In the genomic region with DNA sequence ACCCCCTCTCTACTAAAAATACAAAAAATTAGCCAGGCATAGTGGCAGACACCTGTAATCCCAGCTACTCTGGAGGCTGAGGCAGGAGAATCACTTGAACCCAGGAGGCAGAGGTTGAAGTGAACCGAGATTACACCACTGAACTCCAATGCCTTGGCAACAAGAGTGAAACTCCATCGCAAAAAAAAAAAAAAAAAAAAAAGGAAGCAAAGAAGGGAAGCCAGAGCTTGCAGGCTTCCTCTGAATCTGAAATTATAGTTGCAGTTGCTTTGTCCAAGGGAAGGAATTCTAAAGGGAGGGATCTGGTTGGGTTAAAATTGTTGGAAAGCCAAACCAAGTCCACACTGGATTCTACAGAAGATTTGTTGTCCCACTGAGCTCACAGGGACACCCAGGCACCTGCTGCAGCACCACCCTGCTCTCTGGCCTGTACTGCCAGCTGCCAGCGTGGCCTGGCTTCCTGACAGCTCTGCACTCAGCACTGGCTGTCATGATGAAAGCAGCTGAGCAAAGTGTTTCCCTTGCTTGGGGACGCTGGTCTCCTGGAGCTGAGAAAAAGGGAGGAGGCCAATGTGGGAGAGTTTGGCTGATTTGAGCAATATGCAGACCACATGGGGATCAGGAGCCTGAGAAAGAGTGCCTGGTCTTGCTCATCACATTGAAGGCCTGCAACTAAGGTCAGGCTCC, we compare ENCODE assay signal across 8 cellular contexts.
DNase-seq lines count a peak whose midpoint lies in the region; ATAC-seq, FAIRE-seq and TF ChIP-seq lines count a peak whose summit lies in the region.

No MANE protein-coding gene starts in this region.

- peaks cover 5% of the 10 kb centered on the region for H3K36me3 Mint-ChIP-seq in stimulated activated memory B cell treated with anti-CD40 and anti-IgM and Interleukin-4, amounts not matched to agents 10 μg/mL and 1 μg/mL and 100 μg/mL, for 72 hours
- peaks cover 6% of the 10 kb centered on the region for H3K36me3 Mint-ChIP-seq in activated T-helper 1 cell treated with anti-CD3 and anti-CD28 coated beads, Interleukin-12 subunit alpha, Interleukin-12 subunit beta, Interleukin-2, Interleukin-4 antibody, amounts not matched to agents 30 ng/mL and 10 ng/mL and 1 ng/mL, durations not matched to agents 14 hours and 24 hours and 36 hours (ENCODE audit: low read depth)

- FAIRE-seq in D721Med (lab: Jason Lieb, UNC), result no peak

- H3K4me1 Mint-ChIP-seq in stimulated activated memory B cell treated with anti-CD40 and anti-IgM and Interleukin-4, amounts not matched to agents 10 μg/mL and 1 μg/mL and 100 μg/mL, for 72 hours, result peaks cover 38% of the 10 kb centered on the region
- H3K4me1 Mint-ChIP-seq in activated T-helper 1 cell treated with anti-CD3 and anti-CD28 coated beads, Interleukin-12 subunit alpha, Interleukin-12 subunit beta, Interleukin-2, Interleukin-4 antibody, amounts not matched to agents 30 ng/mL and 10 ng/mL and 1 ng/mL, durations not matched to agents 14 hours and 24 hours and 36 hours (ENCODE audit: low read depth), result peaks cover 9% of the 10 kb centered on the region

- DNase-seq in NCI-H2107 treated with DMSO at 0.1 percent for 48 hours (lab: John Stamatoyannopoulos, UW; ENCODE audit: unreplicated experiment) (peak; percentile 81), Right ventricle myocardium superior (peak; percentile 86), HCEC 1CT (no peak), NCI-H128 (lab: John Stamatoyannopoulos, UW; ENCODE audit: unreplicated experiment) (no peak), D721Med (ENCODE audit: insufficient read length, low spot score) (no peak)
- no peak for DNase-seq in activated T-helper 1 cell treated with anti-CD3 and anti-CD28 coated beads, Interleukin-12 subunit alpha, Interleukin-12 subunit beta, Interleukin-2, Interleukin-4 antibody, amounts not matched to agents 30 ng/mL and 10 ng/mL and 1 ng/mL, durations not matched to agents 14 hours and 24 hours and 36 hours (ENCODE audit: low spot score)

- no peaks in the 10 kb centered on the region for H3K27me3 Mint-ChIP-seq in stimulated activated memory B cell treated with anti-CD40 and anti-IgM and Interleukin-4, amounts not matched to agents 10 μg/mL and 1 μg/mL and 100 μg/mL, for 72 hours
- peaks cover 11% of the 10 kb centered on the region for H3K27me3 Mint-ChIP-seq in activated T-helper 1 cell treated with anti-CD3 and anti-CD28 coated beads, Interleukin-12 subunit alpha, Interleukin-12 subunit beta, Interleukin-2, Interleukin-4 antibody, amounts not matched to agents 30 ng/mL and 10 ng/mL and 1 ng/mL, durations not matched to agents 14 hours and 24 hours and 36 hours (ENCODE audit: insufficient read depth)

- H3K4me3 Mint-ChIP-seq in stimulated activated memory B cell treated with anti-CD40 and anti-IgM and Interleukin-4, amounts not matched to agents 10 μg/mL and 1 μg/mL and 100 μg/mL, for 72 hours, result no peak overlapping the region
- no peak overlapping the region for H3K4me3 Mint-ChIP-seq in activated T-helper 1 cell treated with anti-CD3 and anti-CD28 coated beads, Interleukin-12 subunit alpha, Interleukin-12 subunit beta, Interleukin-2, Interleukin-4 antibody, amounts not matched to agents 30 ng/mL and 10 ng/mL and 1 ng/mL, durations not matched to agents 14 hours and 24 hours and 36 hours

- H3K27ac Mint-ChIP-seq in stimulated activated memory B cell treated with anti-CD40 and anti-IgM and Interleukin-4, amounts not matched to agents 10 μg/mL and 1 μg/mL and 100 μg/mL, for 72 hours, result peak overlapping the region; percentile 9
- no peak overlapping the region for H3K27ac Mint-ChIP-seq in activated T-helper 1 cell treated with anti-CD3 and anti-CD28 coated beads, Interleukin-12 subunit alpha, Interleukin-12 subunit beta, Interleukin-2, Interleukin-4 antibody, amounts not matched to agents 30 ng/mL and 10 ng/mL and 1 ng/mL, durations not matched to agents 14 hours and 24 hours and 36 hours

- ATAC-seq in GM19397 (IDR thresholded peaks at IDR 0.05; ENCODE audit: unreplicated experiment) (peak; percentile 55), Right ventricle myocardium superior (ENCODE audit: poor library complexity) (peak; percentile 98)
- ATAC-seq in stimulated activated memory B cell treated with anti-CD40 and anti-IgM and Interleukin-4, amounts not matched to agents 10 μg/mL and 1 μg/mL and 100 μg/mL, for 72 hours, result peak; percentile 62

- H3K9me3 Mint-ChIP-seq in stimulated activated memory B cell treated with anti-CD40 and anti-IgM and Interleukin-4, amounts not matched to agents 10 μg/mL and 1 μg/mL and 100 μg/mL, for 72 hours, result peaks cover 8% of the 10 kb centered on the region
- peaks cover 21% of the 10 kb centered on the region for H3K9me3 Mint-ChIP-seq in activated T-helper 1 cell treated with anti-CD3 and anti-CD28 coated beads, Interleukin-12 subunit alpha, Interleukin-12 subunit beta, Interleukin-2, Interleukin-4 antibody, amounts not matched to agents 30 ng/mL and 10 ng/mL and 1 ng/mL, durations not matched to agents 14 hours and 24 hours and 36 hours

- intact Hi-C loops in Right ventricle myocardium superior (cut with DNase I), result no loop called here
- intact Hi-C loops in activated T-helper 1 cell treated with anti-CD3 and anti-CD28 coated beads, Interleukin-12 subunit alpha, Interleukin-12 subunit beta, Interleukin-2, Interleukin-4 antibody, amounts not matched to agents 30 ng/mL and 10 ng/mL and 1 ng/mL, durations not matched to agents 14 hours and 24 hours and 36 hours (cut with micrococcal nuclease), result no loop called here

- no peak for TF ChIP-seq CTCF in D721Med (IDR thresholded peaks at IDR 0.05; ENCODE audit: insufficient read depth, missing control alignments)

Comparison
In these comparisons a context has a peak if more than half of its experiments do, and no peak if none do; other contexts are left out.
1. DNase-seq: peak in NCI-H2107 treated with DMSO at 0.1 percent for 48 hours (single experiment) and Right ventricle myocardium superior (single experiment); none in HCEC 1CT (single experiment), activated T-helper 1 cell treated with anti-CD3 and anti-CD28 coated beads, Interleukin-12 subunit alpha, Interleukin-12 subunit beta, Interleukin-2, Interleukin-4 antibody, amounts not matched to agents 30 ng/mL and 10 ng/mL and 1 ng/mL, durations not matched to agents 14 hours and 24 hours and 36 hours (single experiment), NCI-H128 (single experiment) and D721Med (single experiment).
2. Peak in every context shown above with its lines, with median percentiles within 50 percentile points of each other: ATAC-seq.